1 cellular context compared by ENCODE assay signal in genomic region chr9:131867611-131868192, GRCh38.
TF ChIP-seq lines count a peak whose summit lies in the region.

No MANE protein-coding gene starts in this region.

TF ChIP-seq in IMR-90, 13 proteins besides CTCF, POLR2A, EP300 and RAD21 (continued from another document):
- TF ChIP-seq CEBPB (IDR thresholded peaks at IDR 0.05; ENCODE audit: low read depth, low read length) (no peak), BHLHE40 (IDR thresholded peaks at IDR 0.05; ENCODE audit: low read depth, low read length) (no peak), MXI1 (IDR thresholded peaks at IDR 0.05; ENCODE audit: borderline replicate concordance, low read depth, low read length) (no peak), SMC3 (IDR thresholded peaks at IDR 0.05; ENCODE audit: low read depth, low read length) (no peak), MAZ (IDR thresholded peaks at IDR 0.05; ENCODE audit: borderline replicate concordance, low read depth, low read length) (no peak)
